ENCODE assay signal across 8 cellular contexts in the genomic region with DNA sequence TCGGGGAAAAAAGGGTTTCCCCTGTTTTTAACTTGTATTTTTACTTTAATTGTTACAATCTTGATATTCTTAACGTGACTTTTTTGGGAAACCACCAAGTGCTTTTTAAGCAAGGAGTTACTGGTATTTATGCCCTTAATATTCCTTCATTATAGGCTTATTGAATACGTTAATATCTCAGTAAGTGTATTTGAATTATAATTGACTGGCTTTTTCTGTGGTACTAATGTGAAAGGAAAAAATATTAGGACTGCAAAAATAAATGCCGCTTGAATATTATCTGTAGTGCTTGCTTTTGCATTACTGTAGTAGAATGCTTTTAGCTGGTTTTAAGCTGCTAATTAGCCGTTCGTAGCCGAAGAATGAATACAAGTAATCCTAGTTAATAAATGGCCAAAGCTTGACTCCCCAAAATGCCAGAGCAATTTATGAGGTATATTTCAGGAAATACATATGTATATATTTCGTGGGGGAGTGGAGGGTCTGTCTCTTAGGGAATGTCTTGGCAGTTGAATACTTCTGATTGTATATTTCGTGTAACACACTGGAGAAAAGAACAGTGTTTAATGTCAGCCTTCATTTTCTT. TPM values are rescaled to one million over a fixed set of nuclear protein-coding genes. Genes with fewer than 3 reads are reported as not detected.
DNase-seq lines count a peak whose midpoint lies in the region; ATAC-seq and FAIRE-seq lines count a peak whose summit lies in the region.

No MANE protein-coding gene starts in this region.

- peak overlapping the region; percentile 91 for H3K4me3 Mint-ChIP-seq in T-helper 2 cell treated with Interferon-gamma antibody and Interleukin-4, amounts not matched to agents 5 μg/mL and 100 μg/mL, for 36 hours
- H3K4me3 Mint-ChIP-seq in activated CD8-positive, alpha-beta T cell treated with anti-CD3 and anti-CD28 coated beads, Interleukin-2, amount 10 ng/mL, durations not matched to agents 7 days and 5 days, result peak overlapping the region; percentile 89

- peak overlapping the region; percentile 90 for H3K9ac ChIP-seq in iPS-20b (ENCODE audit: low read depth, low read length)
- peak overlapping the region; percentile 39 to 87 (median 79) for H3K9ac ChIP-seq in subcutaneous abdominal adipose tissue (ENCODE audit: low read length in 5 of 5)

- H3K27me3 ChIP-seq in iPS-20b (ENCODE audit: insufficient read depth, low read length) (no peaks in the 10 kb centered on the region), subcutaneous abdominal adipose tissue (ENCODE audit: control insufficient read depth in 5 of 5, insufficient read depth in 4 of 5, low read length in 5 of 5) (no peaks in the 10 kb centered on the region)

- no peaks in the 10 kb centered on the region for H3K27me3 Mint-ChIP-seq in T-helper 2 cell treated with Interferon-gamma antibody and Interleukin-4, amounts not matched to agents 5 μg/mL and 100 μg/mL, for 36 hours (ENCODE audit: low read depth)
- no peaks in the 10 kb centered on the region for H3K27me3 Mint-ChIP-seq in activated CD8-positive, alpha-beta T cell treated with anti-CD3 and anti-CD28 coated beads, Interleukin-2, amount 10 ng/mL, durations not matched to agents 7 days and 5 days (ENCODE audit: low read depth)

- H3K36me3 Mint-ChIP-seq in T-helper 2 cell treated with Interferon-gamma antibody and Interleukin-4, amounts not matched to agents 5 μg/mL and 100 μg/mL, for 36 hours (ENCODE audit: low read depth), result peaks cover 20% of the 10 kb centered on the region
- peaks cover 31% of the 10 kb centered on the region for H3K36me3 Mint-ChIP-seq in activated CD8-positive, alpha-beta T cell treated with anti-CD3 and anti-CD28 coated beads, Interleukin-2, amount 10 ng/mL, durations not matched to agents 7 days and 5 days (ENCODE audit: low read depth)

- no peak for DNase-seq in T-helper 2 cell treated with Interferon-gamma antibody and Interleukin-4, amounts not matched to agents 5 μg/mL and 100 μg/mL, for 36 hours (ENCODE audit: low spot score)
- DNase-seq in T-helper 2 cell (no peak), RCC 7860 (ENCODE audit: low spot score) (no peak), iPS-NIHi7 (ENCODE audit: extremely low spot score) (no peak)
- DNase-seq in activated CD8-positive, alpha-beta T cell treated with anti-CD3 and anti-CD28 coated beads, Interleukin-2, amount 10 ng/mL, durations not matched to agents 7 days and 5 days, result no peak

- no peaks in the 10 kb centered on the region for H3K36me3 ChIP-seq in iPS-20b (ENCODE audit: insufficient read depth, low read depth, low read length)
- peaks cover 0 to 4% (median 3%) of the 10 kb centered on the region in 5 donors for H3K36me3 ChIP-seq in subcutaneous abdominal adipose tissue (ENCODE audit: control insufficient read depth in 5 of 5, insufficient read depth in 5 of 5, low read length in 5 of 5)

- peaks cover 47% of the 10 kb centered on the region for H3K4me1 Mint-ChIP-seq in T-helper 2 cell treated with Interferon-gamma antibody and Interleukin-4, amounts not matched to agents 5 μg/mL and 100 μg/mL, for 36 hours (ENCODE audit: low read depth)
- peaks cover 63% of the 10 kb centered on the region for H3K4me1 Mint-ChIP-seq in activated CD8-positive, alpha-beta T cell treated with anti-CD3 and anti-CD28 coated beads, Interleukin-2, amount 10 ng/mL, durations not matched to agents 7 days and 5 days (ENCODE audit: low read depth)

- H3K27ac ChIP-seq in iPS-20b (ENCODE audit: low read length) (peak overlapping the region; percentile 56), subcutaneous abdominal adipose tissue (ENCODE audit: low read depth, low read length) (peak overlapping the region; percentile 89)

- peak overlapping the region; percentile 92 for H3K4me3 ChIP-seq in iPS-20b (ENCODE audit: low read length)
- H3K4me3 ChIP-seq in subcutaneous abdominal adipose tissue (ENCODE audit: low read depth in 1 of 5, low read length in 5 of 5), result peak overlapping the region; percentile 79 to 87 (median 85)

- no peak for FAIRE-seq in RCC 7860 (lab: Jason Lieb, UNC)

- H3K27ac Mint-ChIP-seq in T-helper 2 cell treated with Interferon-gamma antibody and Interleukin-4, amounts not matched to agents 5 μg/mL and 100 μg/mL, for 36 hours, result peak overlapping the region; percentile 98
- peak overlapping the region; percentile 93 for H3K27ac Mint-ChIP-seq in activated CD8-positive, alpha-beta T cell treated with anti-CD3 and anti-CD28 coated beads, Interleukin-2, amount 10 ng/mL, durations not matched to agents 7 days and 5 days

- no peaks in the 10 kb centered on the region for H3K9me3 Mint-ChIP-seq in T-helper 2 cell treated with Interferon-gamma antibody and Interleukin-4, amounts not matched to agents 5 μg/mL and 100 μg/mL, for 36 hours
- H3K9me3 Mint-ChIP-seq in activated CD8-positive, alpha-beta T cell treated with anti-CD3 and anti-CD28 coated beads, Interleukin-2, amount 10 ng/mL, durations not matched to agents 7 days and 5 days (ENCODE audit: insufficient read depth), result no peaks in the 10 kb centered on the region

- CTCF ChIA-PET in activated CD8-positive, alpha-beta T cell treated with anti-CD3 and anti-CD28 coated beads, Interleukin-2, amount 10 ng/mL, durations not matched to agents 7 days and 5 days (lab: Charles Lee), result interaction anchor here (0.7 to 2.1 kb wide), 18 partner anchors 10 to 127 kb away, joined by 3 to 13 read pairs (median 4); partner anchors contain the start of genes BBIP1 and SHOC2

- peaks cover 11% of the 10 kb centered on the region for H3K4me1 ChIP-seq in iPS-20b (ENCODE audit: insufficient read depth, low read length)
- H3K4me1 ChIP-seq in subcutaneous abdominal adipose tissue (ENCODE audit: control insufficient read depth in 5 of 5, insufficient read depth in 5 of 5, low read length in 5 of 5), result peaks cover 7 to 34% (median 30%) of the 10 kb centered on the region in 5 donors

- POLR2A ChIA-PET in activated CD8-positive, alpha-beta T cell treated with anti-CD3 and anti-CD28 coated beads, Interleukin-2, amount 10 ng/mL, durations not matched to agents 7 days and 5 days (lab: Charles Lee), result interaction anchor here (0.6 to 3.2 kb wide), 16 partner anchors 9 to 127 kb away, joined by 3 to 24 read pairs (median 5); partner anchors contain the start of genes BBIP1 and SHOC2

- no peak for ATAC-seq in activated CD8-positive, alpha-beta T cell treated with anti-CD3 and anti-CD28 coated beads, Interleukin-2, amount 10 ng/mL, durations not matched to agents 7 days and 5 days
- no peak for ATAC-seq in GM21529 (IDR thresholded peaks at IDR 0.05; ENCODE audit: unreplicated experiment)

- H3K9me3 ChIP-seq in iPS-20b (ENCODE audit: insufficient read depth, low read depth, low read length) (no peaks in the 10 kb centered on the region), subcutaneous abdominal adipose tissue (ENCODE audit: control insufficient read depth in 5 of 5, low read length in 5 of 5) (no peaks in the 10 kb centered on the region)

RNA-seq across cellular contexts. Expression of gene PDCD4, which starts 1.3 kb away (rescaled TPM):
- 10 to 100 TPM; 97.1 to 98.4 TPM for total RNA-seq in activated CD8-positive, alpha-beta T cell treated with anti-CD3 and anti-CD28 coated beads, Interleukin-2, amount 10 ng/mL, durations not matched to agents 7 days and 5 days

RNA-seq across cellular contexts. Expression of gene BBIP1, which starts 45.9 kb away (rescaled TPM):
- 10 to 100 TPM; 20.7 to 21.1 TPM for total RNA-seq in activated CD8-positive, alpha-beta T cell treated with anti-CD3 and anti-CD28 coated beads, Interleukin-2, amount 10 ng/mL, durations not matched to agents 7 days and 5 days

RNA-seq across cellular contexts. Expression of gene SHOC2, which starts 46.3 kb away (rescaled TPM):
- 10 to 100 TPM; 40.0 to 43.2 TPM for total RNA-seq in activated CD8-positive, alpha-beta T cell treated with anti-CD3 and anti-CD28 coated beads, Interleukin-2, amount 10 ng/mL, durations not matched to agents 7 days and 5 days
